ENCODE assay signal across 28 cellular contexts in genomic region chr11:6755953-6756347, GRCh38. TPM values are rescaled to one million over a fixed set of nuclear protein-coding genes. Genes with fewer than 3 reads are reported as not detected.
"Had no signal": no experiment of that assay in that cellular context is flagged by ENCODE, and none has a peak within 500 bp of the region (broad histone marks: within the 10 kb centered on the region; RNA-seq: fewer than 3 reads in every experiment).

No MANE protein-coding gene starts in this region.

- H3K36me3 ChIP-seq: gastroesophageal sphincter, heart left ventricle, left lung had no signal

- H3K9me3 ChIP-seq: gastroesophageal sphincter, heart left ventricle, left lung, mucosa of descending colon had no signal

- DNase-seq: effector CD4-positive, alpha-beta T cell; islet precursor cell; kidney; left lung; left ventricle myocardium superior had no signal

- H3K9me3 Mint-ChIP-seq: endodermal cell, immature natural killer cell, mesothelial cell of epicardium, naive B cell had no signal

- H3K79me2 ChIP-seq: hepatocyte had no signal

- H3K4me1 ChIP-seq: foreskin keratinocyte, gastroesophageal sphincter, heart left ventricle, left lung had no signal

- FAIRE-seq: colon had no signal

- H3K4me3 ChIP-seq: coronary artery, dorsolateral prefrontal cortex, gastroesophageal sphincter, heart left ventricle, hepatocyte, left lung, lung, mucosa of descending colon had no signal

- H3K4me2 ChIP-seq: hepatocyte had no signal

- H2AFZ ChIP-seq: hepatocyte had no signal

- H3K36me3 Mint-ChIP-seq: immature natural killer cell, mesothelial cell of epicardium, naive B cell had no signal

- ATAC-seq: esophagus mucosa, gastroesophageal sphincter had no signal

- H3K4me3 Mint-ChIP-seq: endodermal cell, immature natural killer cell, mesothelial cell of epicardium, naive B cell had no signal

- H3K27me3 ChIP-seq: heart left ventricle, hepatocyte, left lung had no signal

- H3K27ac Mint-ChIP-seq: endodermal cell, immature natural killer cell, mesothelial cell of epicardium had no signal

- H3K4me1 Mint-ChIP-seq: endodermal cell, immature natural killer cell, mesothelial cell of epicardium had no signal

- H3K27ac ChIP-seq: coronary artery, dorsolateral prefrontal cortex, epithelial cell of prostate, foreskin keratinocyte, gastroesophageal sphincter, heart left ventricle, hepatocyte, left lung had no signal

RNA-seq across cellular contexts. Expression of gene OR2AG2, which starts 15.8 kb away (rescaled TPM):
- total RNA-seq: dermis blood vessel endothelial cell, gastroesophageal sphincter, heart left ventricle, left ventricle myocardium superior, lower leg skin, myocyte had no signal
- polyA plus RNA-seq: hepatocyte, immature natural killer cell had no signal

RNA-seq across cellular contexts. Expression of gene OR2AG1, which starts 26.9 kb away (rescaled TPM):
- total RNA-seq: dermis blood vessel endothelial cell, endodermal cell, esophagus mucosa, fibroblast of lung, fibroblast of villous mesenchyme, foreskin keratinocyte, frontal cortex, gastroesophageal sphincter, heart left ventricle, kidney, left colon, left lung, left ventricle myocardium superior, lower leg skin, lung, mesenteric fat pad, mesothelial cell of epicardium, mucosa of descending colon, myocyte had no signal
- polyA plus RNA-seq: fibroblast of lung, foreskin keratinocyte, heart left ventricle, hepatocyte, immature natural killer cell, lung had no signal

RNA-seq across cellular contexts. Expression of gene OR6A2, which starts 43.5 kb away (rescaled TPM):
- total RNA-seq: foreskin keratinocyte, left ventricle myocardium superior, lower leg skin, myocyte had no signal
- polyA plus RNA-seq: fibroblast of lung, foreskin keratinocyte, heart left ventricle, hepatocyte, immature natural killer cell, lung had no signal
